Comparison of ENCODE assay signal across 9 cellular contexts in the genomic region with DNA sequence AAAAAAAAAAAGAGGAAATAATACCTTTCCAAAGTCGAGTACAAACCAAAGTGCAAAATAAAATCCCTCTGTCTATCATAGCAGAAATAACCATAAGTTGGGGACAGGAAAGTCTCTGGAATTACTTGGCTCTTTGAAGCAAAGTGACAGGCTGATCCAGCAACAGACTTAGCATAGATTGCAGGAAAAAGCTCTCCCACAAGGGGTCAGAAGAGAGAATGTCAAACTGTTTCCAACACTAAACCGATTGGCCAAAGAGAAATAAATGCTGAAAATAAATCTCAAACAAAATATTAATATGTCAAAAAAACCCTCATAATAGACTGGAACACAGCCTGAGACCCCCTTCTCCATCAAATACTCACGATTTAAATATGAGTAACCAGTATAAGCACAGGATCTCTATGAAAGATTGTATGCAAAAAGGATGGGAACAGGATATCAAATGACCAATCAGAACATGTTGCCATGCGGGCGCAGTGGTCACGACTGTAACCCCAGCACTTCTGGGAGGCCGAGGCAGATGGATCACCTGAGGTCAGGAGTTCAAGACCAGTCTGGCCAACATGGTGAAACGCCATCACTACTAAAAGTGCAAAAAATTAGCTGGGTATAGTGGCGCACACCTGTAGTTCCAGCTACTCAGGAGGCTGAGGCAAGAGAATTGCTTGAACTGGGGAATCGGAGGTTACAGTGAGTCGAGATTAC.
DNase-seq lines count a peak whose midpoint lies in the region; ATAC-seq and TF ChIP-seq lines count a peak whose summit lies in the region.
"Had no signal": no experiment of that assay in that cellular context is flagged by ENCODE, and none has a peak within 500 bp of the region (broad histone marks: within the 10 kb centered on the region; RNA-seq: fewer than 3 reads in every experiment).

No MANE protein-coding gene starts in this region.

- H3K4me2 ChIP-seq in IMR-90 (ENCODE audit: low read depth, low read length) = no peak overlapping the region

- intact Hi-C loops in IMR-90 (cut with micrococcal nuclease) = loop anchor here (5.0 kb wide), 2 partner anchors 352 to 1397 kb away; no protein-coding TSS in a partner anchor
- intact Hi-C loops in aorta (cut with DNase I) = no loop called here

- no peaks in the 10 kb centered on the region for H3K4me1 ChIP-seq in IMR-90 (ENCODE audit: control insufficient read depth, insufficient read depth, low read length)
- H3K4me1 ChIP-seq in aorta (ENCODE audit: control insufficient read depth in 1 of 2, insufficient read depth in 2 of 2, low read length in 2 of 2) = no peaks in the 10 kb centered on the region

- H2BK20ac ChIP-seq in IMR-90 (ENCODE audit: low read depth, low read length) = no peak overlapping the region

- no peak for TF ChIP-seq POLR2A in IMR-90 (IDR thresholded peaks at IDR 0.05; ENCODE audit: low read depth, low read length)

- CTCF ChIA-PET in IMR-90 (lab: Yijun Ruan, JAX) = no interaction called here

- no peak overlapping the region for H2BK5ac ChIP-seq in IMR-90 (ENCODE audit: low read depth, low read length, poor library complexity, severe bottlenecking)

- 92% methylated on average over 6 of the region's 11 CpGs; no CpG with 5 or more reads in 1 of the 2 experiments for WGBS in IMR-90 (ENCODE audit: extremely low coverage in 2 of 2, insufficient read length in 1 of 2), 2 experiments
- WGBS in aorta, 2 donors = 86% methylated on average over 11 of the region's 11 CpGs

- H3K27me3 ChIP-seq in IMR-90 (ENCODE audit: control insufficient read depth, insufficient read depth, low read length) = no peaks in the 10 kb centered on the region
- no peaks in the 10 kb centered on the region for H3K27me3 ChIP-seq in aorta (ENCODE audit: control insufficient read depth in 1 of 2, insufficient read depth in 2 of 2, low read length in 1 of 2)

- H2AK9ac ChIP-seq in IMR-90 (replicated peaks; ENCODE audit: low read depth, low read length, poor library complexity) = no peak overlapping the region

- H3K4me3 ChIP-seq in IMR-90 (ENCODE audit: insufficient read depth, low read depth, low read length) (no peak overlapping the region), aorta (ENCODE audit: low read length in 2 of 2) (no peak overlapping the region)

- in situ Hi-C loops in IMR-90 (cut with MboI; ENCODE audit: low sequenced_read_pairs) = no loop called here

- H3K36me3 ChIP-seq in IMR-90 (ENCODE audit: control insufficient read depth, insufficient read depth, low read length) = no peaks in the 10 kb centered on the region
- no peaks in the 10 kb centered on the region for H3K36me3 ChIP-seq in aorta (ENCODE audit: control insufficient read depth in 1 of 2, insufficient read depth in 2 of 2, low read length in 1 of 2)

- BruUV-seq in IMR-90 (replicated peaks; lab: Mats Ljungman, UMichigan) = no TSS peak

- no peak overlapping the region for H3K14ac ChIP-seq in IMR-90 (replicated peaks; ENCODE audit: low read depth, low read length)

- H3K27ac Mint-ChIP-seq in nephron = no peak overlapping the region
- H3K27ac Mint-ChIP-seq in mesothelial cell of epicardium = no peak overlapping the region
- H3K27ac Mint-ChIP-seq: B cell had no signal

- H4K91ac ChIP-seq in IMR-90 (ENCODE audit: insufficient read depth, low read depth, low read length) = no peak overlapping the region

- no peak overlapping the region for H2BK120ac ChIP-seq in IMR-90 (ENCODE audit: low read depth, low read length)

- H3K18ac ChIP-seq in IMR-90 (ENCODE audit: low read depth, low read length) = no peak overlapping the region

- H3K4ac ChIP-seq in IMR-90 (ENCODE audit: low read depth, low read length) = no peak overlapping the region; the same call in 1 of the 2 replicates

- H2BK15ac ChIP-seq in IMR-90 (ENCODE audit: low read depth, low read length) = no peak overlapping the region

- POLR2A ChIA-PET in IMR-90 (lab: Charles Lee; ENCODE audit: unreplicated experiment) = no interaction called here

- ATAC-seq in IMR-90 (ENCODE audit: low read depth) (no peak), aorta (ENCODE audit: low FRiP score) (no peak)

- DNase-seq in NCI-H2227 (lab: John Stamatoyannopoulos, UW; ENCODE audit: unreplicated experiment) = peak; percentile 5
- no peak for DNase-seq in NCI-H2227 treated with DMSO at 0.1 percent for 48 hours (lab: John Stamatoyannopoulos, UW)
- peak; percentile 37 for DNase-seq in IMR-90
- peak; percentile 29 for DNase-seq in astrocyte of the hippocampus (ENCODE audit: low read depth, low spot score)
- no peak for DNase-seq in mesothelial cell of epicardium (ENCODE audit: low spot score in 2 of 2, unreplicated experiment in 2 of 2)
- DNase-seq in aorta = no peak
- no peak for DNase-seq in amniotic stem cell (lab: John Stamatoyannopoulos, UW)

- H4K8ac ChIP-seq in IMR-90 (ENCODE audit: low read depth in 2 of 2, low read length in 2 of 2) = no peak overlapping the region

- H4K5ac ChIP-seq in IMR-90 (ENCODE audit: low read depth, low read length) = no peak overlapping the region

- H4K20me1 ChIP-seq in IMR-90 (ENCODE audit: insufficient read depth, low read length) = no peaks in the 10 kb centered on the region

- no peaks in the 10 kb centered on the region for H3K9me1 ChIP-seq in IMR-90 (ENCODE audit: insufficient read depth, low read length)

- H3K4me1 Mint-ChIP-seq in nephron (no peaks in the 10 kb centered on the region), mesothelial cell of epicardium (peaks cover 7% of the 10 kb centered on the region)
- H3K4me1 Mint-ChIP-seq: B cell had no signal

- H3K27ac ChIP-seq in IMR-90 (ENCODE audit: insufficient read depth, low read length) (no peak overlapping the region), aorta (ENCODE audit: low read depth in 1 of 2, low read length in 2 of 2) (no peak overlapping the region)

- peak; percentile 50 for TF ChIP-seq RAD21 in IMR-90 (IDR thresholded peaks at IDR 0.05; ENCODE audit: low read length)

- H2AFZ ChIP-seq in IMR-90 (replicated peaks; ENCODE audit: low read length, poor library complexity) = no peak overlapping the region

- peak; percentile 48 for TF ChIP-seq CTCF in IMR-90 (conservative IDR thresholded peaks at IDR 0.05; ENCODE audit: low read depth, low read length)
- TF ChIP-seq CTCF in nephron (IDR thresholded peaks at IDR 0.05; ENCODE audit: unreplicated experiment in 3 of 3) = peak in 2 of 3 experiments; percentile 34 to 46
- TF ChIP-seq CTCF in mesothelial cell of epicardium (IDR thresholded peaks at IDR 0.05; ENCODE audit: unreplicated experiment) = no peak

- H3K9ac ChIP-seq in IMR-90 (ENCODE audit: low read depth, low read length) = no peak overlapping the region

- no peaks in the 10 kb centered on the region for H3K36me3 Mint-ChIP-seq in nephron (ENCODE audit: low read depth)
- H3K36me3 Mint-ChIP-seq in mesothelial cell of epicardium = no peaks in the 10 kb centered on the region

- H3K9me3 ChIP-seq in IMR-90 (ENCODE audit: control insufficient read depth, insufficient read depth, low read length) (no peaks in the 10 kb centered on the region), aorta (ENCODE audit: control insufficient read depth, low read length) (peaks cover 1% of the 10 kb centered on the region)

- no peak overlapping the region for H2AK5ac ChIP-seq in IMR-90 (ENCODE audit: low read depth, low read length)

- no peaks in the 10 kb centered on the region for H3K27me3 Mint-ChIP-seq in nephron (ENCODE audit: low read depth)
- no peaks in the 10 kb centered on the region for H3K27me3 Mint-ChIP-seq in mesothelial cell of epicardium (ENCODE audit: low read depth)
- H3K27me3 Mint-ChIP-seq: B cell had no signal

- dilution Hi-C loops in IMR-90 (cut with HindIII; ENCODE audit: low sequenced_read_pairs, unreplicated experiment) = no loop called here

- H3K23ac ChIP-seq in IMR-90 (ENCODE audit: low read depth, low read length) = no peak overlapping the region

- H3K56ac ChIP-seq in IMR-90 (ENCODE audit: extremely low read depth, insufficient read depth, low read length) = no peak overlapping the region

- H3K4me3 Mint-ChIP-seq in nephron = no peak overlapping the region
- no peak overlapping the region for H3K4me3 Mint-ChIP-seq in mesothelial cell of epicardium
- H3K4me3 Mint-ChIP-seq: B cell had no signal

- H3K9me3 Mint-ChIP-seq in nephron (peaks cover 3% of the 10 kb centered on the region), mesothelial cell of epicardium (peaks cover 8% of the 10 kb centered on the region)

- no peaks in the 10 kb centered on the region for H3K79me1 ChIP-seq in IMR-90 (ENCODE audit: low read depth in 1 of 2, low read length in 2 of 2)

TF ChIP-seq in IMR-90, 13 proteins besides CTCF, POLR2A, EP300 and RAD21:
- no peak for TF ChIP-seq CHD1 (IDR thresholded peaks at IDR 0.05; ENCODE audit: low read depth, low read length)
- no peak for TF ChIP-seq RCOR1 (IDR thresholded peaks at IDR 0.05; ENCODE audit: insufficient replicate concordance, low read length)
- no peak for TF ChIP-seq MAZ (IDR thresholded peaks at IDR 0.05; ENCODE audit: borderline replicate concordance, low read depth, low read length)
- TF ChIP-seq, protein P1, sequence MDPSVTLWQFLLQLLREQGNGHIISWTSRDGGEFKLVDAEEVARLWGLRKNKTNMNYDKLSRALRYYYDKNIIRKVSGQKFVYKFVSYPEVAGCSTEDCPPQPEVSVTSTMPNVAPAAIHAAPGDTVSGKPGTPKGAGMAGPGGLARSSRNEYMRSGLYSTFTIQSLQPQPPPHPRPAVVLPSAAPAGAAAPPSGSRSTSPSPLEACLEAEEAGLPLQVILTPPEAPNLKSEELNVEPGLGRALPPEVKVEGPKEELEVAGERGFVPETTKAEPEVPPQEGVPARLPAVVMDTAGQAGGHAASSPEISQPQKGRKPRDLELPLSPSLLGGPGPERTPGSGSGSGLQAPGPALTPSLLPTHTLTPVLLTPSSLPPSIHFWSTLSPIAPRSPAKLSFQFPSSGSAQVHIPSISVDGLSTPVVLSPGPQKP (IDR thresholded peaks at IDR 0.05; ENCODE audit: borderline replicate concordance, low read depth, low read length) = no peak
- no peak for TF ChIP-seq MXI1 (IDR thresholded peaks at IDR 0.05; ENCODE audit: borderline replicate concordance, low read depth, low read length)
- no peak for TF ChIP-seq BHLHE40 (IDR thresholded peaks at IDR 0.05; ENCODE audit: low read depth, low read length)
- TF ChIP-seq CEBPB (IDR thresholded peaks at IDR 0.05; ENCODE audit: low read depth, low read length) = no peak
- TF ChIP-seq SMC3 (IDR thresholded peaks at IDR 0.05; ENCODE audit: low read depth, low read length) = peak; percentile 62
- TF ChIP-seq MAFK (IDR thresholded peaks at IDR 0.05; ENCODE audit: low read depth, low read length) = no peak

Comparison
In these comparisons a context has a peak if more than half of its experiments do, and no peak if none do; other contexts are left out.
1. DNase-seq: peak in NCI-H2227 (single experiment), IMR-90 (single experiment) and astrocyte of the hippocampus (single experiment); none in NCI-H2227 treated with DMSO at 0.1 percent for 48 hours (single experiment), mesothelial cell of epicardium (0 of 2), aorta (0 of 2) and amniotic stem cell (single experiment).